Comparison of ENCODE assay signal across 11 cellular contexts in the genomic region with DNA sequence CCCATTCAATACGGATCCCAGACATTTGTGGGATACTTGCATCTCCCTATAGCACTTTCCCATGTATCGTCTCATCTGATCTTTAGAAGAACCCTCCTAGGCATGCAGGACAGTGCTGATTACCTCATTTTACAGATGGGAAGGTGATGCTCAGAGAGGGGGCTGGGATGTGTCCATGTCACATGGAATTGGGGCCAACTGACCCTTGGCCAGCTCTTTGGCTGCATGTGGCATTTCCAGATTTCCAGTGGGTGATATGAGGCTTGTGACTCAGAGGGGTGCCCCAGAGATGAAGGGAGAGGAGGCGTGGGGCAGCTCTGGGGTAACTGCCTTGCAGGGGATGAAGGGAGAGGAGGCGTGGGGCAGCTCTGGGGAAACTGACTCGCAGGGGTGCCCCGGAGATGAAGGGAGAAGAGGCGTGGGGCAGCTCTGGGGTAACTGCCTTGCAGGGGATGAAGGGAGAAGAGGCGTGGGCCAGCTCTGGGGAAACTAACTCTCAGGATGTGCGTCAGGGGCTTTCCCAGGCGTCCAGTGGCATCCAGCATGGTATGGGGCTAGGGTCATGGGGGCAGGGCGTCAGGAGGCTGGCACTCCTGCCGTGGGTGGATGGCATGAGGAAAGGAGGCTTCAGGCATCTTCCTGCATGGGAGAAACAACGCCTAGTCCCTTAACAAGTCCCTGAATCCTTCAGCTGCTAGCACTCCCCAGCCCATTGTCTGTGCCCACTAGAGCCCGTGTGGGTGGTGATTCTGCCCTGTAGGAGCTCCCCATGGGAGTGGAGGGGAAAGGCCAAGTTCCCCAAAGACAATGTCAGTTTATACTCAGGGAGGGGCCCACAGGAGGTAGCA. TPM values are rescaled to one million over a fixed set of nuclear protein-coding genes. Genes with fewer than 3 reads are reported as not detected.
A peak's percentile ranks its signal among the peaks of the same experiment; 100 is the strongest.
DNase-seq lines count a peak whose midpoint lies in the region; ATAC-seq, FAIRE-seq and TF ChIP-seq lines count a peak whose summit lies in the region.
"Had no signal": no experiment of that assay in that cellular context is flagged by ENCODE, and none has a peak within 500 bp of the region (broad histone marks: within the 10 kb centered on the region; RNA-seq: fewer than 3 reads in every experiment).

No MANE protein-coding gene starts in this region.

- H2BK120ac ChIP-seq in H9 (ENCODE audit: low read depth, low read length, poor library complexity, severe bottlenecking): no peak overlapping the region

- CTCF ChIA-PET in HepG2 (lab: Yijun Ruan, JAX; ENCODE audit: low intra/inter-chr PET ratio, low total read pairs): no interaction called here

- POLR2A ChIA-PET in HepG2 (lab: Yijun Ruan, JAX): interaction anchor here (1.1 to 3.2 kb wide), 4 partner anchors 9 to 49 kb away, joined by 3 to 29 read pairs (median 12); a partner anchor contains a TSS

- H3K27ac ChIP-seq in HepG2 (ENCODE audit: extremely low read length, insufficient read depth, low read length): no peak overlapping the region
- peak overlapping the region; percentile 16 to 73 (median 44) for H3K27ac ChIP-seq in stomach
- no peak overlapping the region for H3K27ac ChIP-seq in H9 (ENCODE audit: insufficient read length, low read depth, low read length)

- peaks cover 45% of the 10 kb centered on the region for H3K27me3 Mint-ChIP-seq in H9 (ENCODE audit: low read depth)

- H4K20me1 ChIP-seq in HepG2 (ENCODE audit: insufficient read depth, low read length) (no peaks in the 10 kb centered on the region), H9 (ENCODE audit: control insufficient read depth, insufficient read depth, insufficient read length) (no peaks in the 10 kb centered on the region)

- ATAC-seq in HepG2 (no peak), HG03439 (IDR thresholded peaks at IDR 0.05; ENCODE audit: unreplicated experiment) (no peak), HG03039 (IDR thresholded peaks at IDR 0.05; ENCODE audit: unreplicated experiment) (no peak)
- ATAC-seq: sciatic nerve had no signal

- no peak overlapping the region for H2BK12ac ChIP-seq in H9 (ENCODE audit: insufficient read length, low read depth, low read length)

- intact Hi-C loops in HepG2 (cut with micrococcal nuclease; ENCODE audit: unreplicated experiment) (no loop called here), stomach (cut with DNase I; ENCODE audit: low total_unique reads) (no loop called here)

- no peak overlapping the region for H3T11ph ChIP-seq in H9 (ENCODE audit: low read length)

- peaks cover 1 to 5% (median 3%) of the 10 kb centered on the region in 3 experiments; a peak in 2 of 7 replicates for H3K36me3 Mint-ChIP-seq in H9 (ENCODE audit: insufficient read depth in 1 of 3, low read depth in 3 of 3)

- H2BK15ac ChIP-seq in H9 (ENCODE audit: low read depth, low read length): no peak overlapping the region

- peaks cover 3 to 25% of the 10 kb centered on the region in 2 experiments; a peak in 3 of 5 replicates for H3K27me3 ChIP-seq in HepG2 (ENCODE audit: control insufficient read depth in 1 of 2, insufficient read depth in 2 of 2, low read length in 2 of 2)
- H3K27me3 ChIP-seq in stomach: peaks cover 0 to 24% (median 0%) of the 10 kb centered on the region in 3 donors
- no peaks in the 10 kb centered on the region for H3K27me3 ChIP-seq in H9 (ENCODE audit: insufficient read depth, low read length)

- H3K4me2 ChIP-seq in HepG2 (ENCODE audit: low read depth, low read length) (peak overlapping the region; percentile 57), H9 (ENCODE audit: insufficient read depth, insufficient read length, low read length) (no peak overlapping the region)

- H2AK5ac ChIP-seq in H9 (ENCODE audit: insufficient read length, low read length): no peak overlapping the region

- no peak overlapping the region for H3K23ac ChIP-seq in H9 (ENCODE audit: insufficient read length, low read depth, low read length)

- H3K79me2 ChIP-seq in HepG2 (ENCODE audit: insufficient read depth, low read length) (no peaks in the 10 kb centered on the region), H9 (ENCODE audit: insufficient read depth, low read length) (no peaks in the 10 kb centered on the region)

- WGBS in HepG2 (ENCODE audit: low lambda C conversion rate): 18% methylated on average over 9 of the region's 14 CpGs
- WGBS in stomach, 5 donors: 50 to 78% (median 74%) methylated on average over 14 of the region's 14 CpGs
- WGBS in H9 (ENCODE audit: extremely low coverage, insufficient read length, low lambda C conversion rate): no CpG with 5 or more reads among the region's 14 CpGs

- H3K4me1 Mint-ChIP-seq in H9: no peaks in the 10 kb centered on the region

- no peaks in the 10 kb centered on the region for H3K23me2 ChIP-seq in H9 (ENCODE audit: insufficient read length, low read depth, low read length, poor library complexity, severe bottlenecking)

- no peak overlapping the region for H2BK5ac ChIP-seq in H9 (ENCODE audit: insufficient read length, low read length)

- H2AFZ ChIP-seq in HepG2 (ENCODE audit: low read length) (no peak overlapping the region), H9 (ENCODE audit: low read length) (no peak overlapping the region)

- H4K5ac ChIP-seq in H9 (ENCODE audit: insufficient read length, low read depth, low read length): no peak overlapping the region

- TF ChIP-seq POLR2A in HepG2 (IDR thresholded peaks at IDR 0.05; ENCODE audit: insufficient read depth in 1 of 2, low read depth in 2 of 2, low read length in 2 of 2): no peak
- no peak for TF ChIP-seq POLR2A in stomach (IDR thresholded peaks at IDR 0.05)

- peak; percentile 21 for DNase-seq in activated naive CD4-positive, alpha-beta T cell treated with Interleukin-2 at 50 U/mL for 16 hours
- DNase-seq in activated naive CD4-positive, alpha-beta T cell (lab: John Stamatoyannopoulos, UW): no peak
- peak; percentile 40 to 46 for DNase-seq in activated T-cell treated with anti-CD3 and anti-CD28 coated beads, Interleukin-2, amount 50 U/mL, for 48 hours
- DNase-seq in HepG2 (ENCODE audit: low spot score) (no peak), stomach (no peak), H9 (no peak)
- DNase-seq: NCI-H526 had no signal

- no peak overlapping the region for H4K91ac ChIP-seq in H9 (ENCODE audit: insufficient read length, low read depth, low read length)

- H3K79me1 ChIP-seq in H9 (ENCODE audit: insufficient read depth, low read depth, low read length, poor library complexity, severe bottlenecking): no peaks in the 10 kb centered on the region

- peaks cover 2 to 7% of the 10 kb centered on the region in 2 experiments for H3K9me3 Mint-ChIP-seq in H9

- BruUV-seq in HepG2 (replicated peaks; lab: Mats Ljungman, UMichigan): no TSS peak

- no peak overlapping the region for H3K18ac ChIP-seq in H9 (ENCODE audit: insufficient read length, low read depth, low read length)

- H3K4me1 ChIP-seq in HepG2 (ENCODE audit: insufficient read depth, low read length) (peaks cover 73% of the 10 kb centered on the region), stomach (peaks cover 53 to 65% (median 64%) of the 10 kb centered on the region in 4 donors), H9 (ENCODE audit: insufficient read depth, low read length) (no peaks in the 10 kb centered on the region)

- no peak overlapping the region for H4K8ac ChIP-seq in H9 (replicated peaks; ENCODE audit: insufficient read length, low read depth, low read length)

- H3K9ac ChIP-seq in HepG2 (ENCODE audit: insufficient read depth, low read depth, low read length) (peak overlapping the region; percentile 26; the same call in 1 of the 2 replicates), H9 (ENCODE audit: extremely low read depth, insufficient read length, low read length) (no peak overlapping the region)

- TF ChIP-seq EP300 in HepG2 (IDR thresholded peaks at IDR 0.05; ENCODE audit: low read depth in 2 of 2, low read length in 2 of 2) (no peak), HepG2 (CRISPR knock-in tag; IDR thresholded peaks at IDR 0.05; ENCODE audit: borderline replicate concordance) (no peak), stomach (IDR thresholded peaks at IDR 0.05) (no peak)

- TF ChIP-seq CTCF in HepG2 (CRISPR knock-in tag; IDR thresholded peaks at IDR 0.05) (no peak), stomach (IDR thresholded peaks at IDR 0.05) (no peak), H9 (conservative IDR thresholded peaks at IDR 0.05) (no peak)

- H3K56ac ChIP-seq in H9 (ENCODE audit: insufficient read length, low read depth, low read length): no peak overlapping the region

- H3K9me3 ChIP-seq in HepG2 (ENCODE audit: low read length) (no peaks in the 10 kb centered on the region), stomach (no peaks in the 10 kb centered on the region), H9 (ENCODE audit: control insufficient read depth, low read depth, low read length) (no peaks in the 10 kb centered on the region)

- no peak overlapping the region for H3K4ac ChIP-seq in H9 (ENCODE audit: low read depth, low read length)

- H3K36me3 ChIP-seq in HepG2 (replicated peaks in 1 of 2; ENCODE audit: control insufficient read depth in 1 of 2, insufficient read depth in 2 of 2, low read length in 2 of 2) (no peaks in the 10 kb centered on the region), stomach (no peaks in the 10 kb centered on the region)

- H3K4me3 Mint-ChIP-seq in H9: no peak overlapping the region; a peak in 1 of 5 replicates

- H3K14ac ChIP-seq in H9 (ENCODE audit: insufficient read depth, low read length): no peak overlapping the region

- H2BK20ac ChIP-seq in H9 (ENCODE audit: low read depth, low read length, poor library complexity, severe bottlenecking): no peak overlapping the region

- no peak overlapping the region; a peak in 1 of 7 replicates for H3K27ac Mint-ChIP-seq in H9

- in situ Hi-C loops in HepG2 (cut with HindIII; ENCODE audit: extremely low pct_ligation_motif_present, low pct_unique_long_range_greater_than_20kb): no loop called here

- H3K4me3 ChIP-seq in HepG2 (replicated peaks in 1 of 3; ENCODE audit: insufficient read depth in 1 of 3, low read depth in 2 of 3, low read length in 3 of 3) (peak overlapping the region in 1 of 3 experiments; percentile 56; a peak in 2 of 6 replicates), stomach (no peak overlapping the region)

- TF ChIP-seq RAD21 in HepG2 (CRISPR knock-in tag; IDR thresholded peaks at IDR 0.05): no peak

- FAIRE-seq in HepG2 (lab: Jason Lieb, UNC): no peak
- FAIRE-seq: islet of Langerhans had no signal

RNA-seq across cellular contexts. Expression of a gene that starts 11.9 kb away (rescaled TPM):
- total RNA-seq in HepG2 (2016; rRNA removed; fragmentation: Illumina TruSeq; extraction: Trizol) (40.3 and 41.8 TPM in 2 replicates), stomach (10 to 100 TPM; 29.1 to 59.4 (median 42.4) TPM), H9 (2021) (46.3 and 47.1 TPM in 2 replicates)
- total RNA-seq in HepG2 (2016; cell fraction: cytosol; rRNA removed; fragmentation: Illumina TruSeq; extraction: Trizol; ENCODE audit: low read depth): 33.8 and 34.8 TPM in 2 replicates
- 36.2 and 38.6 TPM in 2 replicates for total RNA-seq in HepG2 (2016; cell fraction: insoluble cytoplasmic fraction; rRNA removed; fragmentation: Illumina TruSeq; extraction: Trizol)
- total RNA-seq in HepG2 (2016; cell fraction: membrane; rRNA removed; fragmentation: Illumina TruSeq; extraction: Trizol): 63.0 and 65.4 TPM in 2 replicates
- total RNA-seq in HepG2 (2016; cell fraction: nucleus; rRNA removed; fragmentation: Illumina TruSeq; extraction: Trizol): 26.0 and 34.7 TPM in 2 replicates
- polyA plus RNA-seq in HepG2 (2011; rRNA removed) (41.9 and 49.5 TPM in 2 replicates), stomach (10 to 100 TPM; 12.5 to 29.2 (median 26.0) TPM)
- polyA plus RNA-seq in HepG2 (2011; cell fraction: cytosol; rRNA removed): 38.6 and 42.2 TPM in 2 replicates
- polyA plus RNA-seq in HepG2 (2011; cell fraction: nucleus; rRNA removed): 42.7 and 45.1 TPM in 2 replicates
- 38.6 and 44.4 TPM in 2 replicates for polyA plus RNA-seq in HepG2 (2012)
- 31.4 and 34.6 TPM in 2 replicates for polyA plus RNA-seq in HepG2 (2016; cell fraction: cytosol; fragmentation: Illumina TruSeq; extraction: Trizol; ENCODE audit: low read depth)
- 32.4 and 37.2 TPM in 2 replicates for polyA plus RNA-seq in HepG2 (2016; cell fraction: insoluble cytoplasmic fraction; fragmentation: Illumina TruSeq; extraction: Trizol; ENCODE audit: low read depth)
- polyA plus RNA-seq in HepG2 (2016; cell fraction: membrane; fragmentation: Illumina TruSeq; extraction: Trizol; ENCODE audit: low read depth): 47.9 and 48.5 TPM in 2 replicates
- polyA plus RNA-seq in HepG2 (2016; cell fraction: nucleus; fragmentation: Illumina TruSeq; extraction: Trizol; ENCODE audit: insufficient read depth, low read depth): 42.2 and 46.3 TPM in 2 replicates
- polyA minus RNA-seq in HepG2 (2011; rRNA and poly(A)+ RNA removed; ENCODE audit: low replicate concordance): 29.1 and 59.9 TPM in 2 replicates
- polyA minus RNA-seq in HepG2 (2011; cell fraction: cytosol; rRNA and poly(A)+ RNA removed): 26.6 and 33.8 TPM in 2 replicates
- 39.4 and 41.5 TPM in 2 replicates for polyA minus RNA-seq in HepG2 (2011; cell fraction: nucleus; rRNA and poly(A)+ RNA removed)

RNA-seq across cellular contexts. Expression of a gene that starts 12.5 kb away (rescaled TPM):
- total RNA-seq in HepG2 (2016; rRNA removed; fragmentation: Illumina TruSeq; extraction: Trizol) (17.3 and 17.6 TPM in 2 replicates), stomach (10 to 100 TPM; 13.8 to 53.1 (median 47.4) TPM), H9 (2021) (19.3 and 20.8 TPM in 2 replicates)
- 13.6 and 13.8 TPM in 2 replicates for total RNA-seq in HepG2 (2016; cell fraction: cytosol; rRNA removed; fragmentation: Illumina TruSeq; extraction: Trizol; ENCODE audit: low read depth)
- total RNA-seq in HepG2 (2016; cell fraction: insoluble cytoplasmic fraction; rRNA removed; fragmentation: Illumina TruSeq; extraction: Trizol): 14.5 and 18.0 TPM in 2 replicates
- 15.2 and 19.7 TPM in 2 replicates for total RNA-seq in HepG2 (2016; cell fraction: membrane; rRNA removed; fragmentation: Illumina TruSeq; extraction: Trizol)
- total RNA-seq in HepG2 (2016; cell fraction: nucleus; rRNA removed; fragmentation: Illumina TruSeq; extraction: Trizol): 11.0 and 13.2 TPM in 2 replicates
- polyA plus RNA-seq in HepG2 (2011; rRNA removed) (17.5 and 18.0 TPM in 2 replicates), stomach (10 to 100 TPM; 13.3 to 22.1 (median 15.5) TPM)
- polyA plus RNA-seq in HepG2 (2011; cell fraction: cytosol; rRNA removed): 16.4 and 18.2 TPM in 2 replicates
- polyA plus RNA-seq in HepG2 (2011; cell fraction: nucleus; rRNA removed): 14.2 and 18.7 TPM in 2 replicates
- 12.4 and 15.2 TPM in 2 replicates for polyA plus RNA-seq in HepG2 (2012)
- polyA plus RNA-seq in HepG2 (2016; cell fraction: cytosol; fragmentation: Illumina TruSeq; extraction: Trizol; ENCODE audit: low read depth): 7.7 and 9.5 TPM in 2 replicates
- 17.3 and 21.6 TPM in 2 replicates for polyA plus RNA-seq in HepG2 (2016; cell fraction: insoluble cytoplasmic fraction; fragmentation: Illumina TruSeq; extraction: Trizol; ENCODE audit: low read depth)
- 14.3 and 16.8 TPM in 2 replicates for polyA plus RNA-seq in HepG2 (2016; cell fraction: membrane; fragmentation: Illumina TruSeq; extraction: Trizol; ENCODE audit: low read depth)
- polyA plus RNA-seq in HepG2 (2016; cell fraction: nucleus; fragmentation: Illumina TruSeq; extraction: Trizol; ENCODE audit: insufficient read depth, low read depth): 13.4 and 13.5 TPM in 2 replicates
- polyA minus RNA-seq in HepG2 (2011; rRNA and poly(A)+ RNA removed; ENCODE audit: low replicate concordance): 14.2 and 23.5 TPM in 2 replicates
- polyA minus RNA-seq in HepG2 (2011; cell fraction: cytosol; rRNA and poly(A)+ RNA removed): 11.9 and 12.0 TPM in 2 replicates
- polyA minus RNA-seq in HepG2 (2011; cell fraction: nucleus; rRNA and poly(A)+ RNA removed): 21.5 and 22.0 TPM in 2 replicates

Comparison
In these comparisons a context has a peak if more than half of its experiments do, and no peak if none do; other contexts are left out.
1. DNase-seq: peak in activated naive CD4-positive, alpha-beta T cell treated with Interleukin-2 at 50 U/mL for 16 hours (single experiment) and activated T-cell treated with anti-CD3 and anti-CD28 coated beads, Interleukin-2, amount 50 U/mL, for 48 hours (2 of 2); none in activated naive CD4-positive, alpha-beta T cell (0 of 4), HepG2 (single experiment), stomach (single experiment) and H9 (single experiment).
2. H3K27ac ChIP-seq: peak in stomach (5 of 5); none in HepG2 (single experiment) and H9 (single experiment).